In genomic region chr11:57306156-57306876, GRCh38 we compare ENCODE assay signal across 18 cellular contexts. TPM values are rescaled to one million over a fixed set of nuclear protein-coding genes. Genes with fewer than 3 reads are reported as not detected.
A peak's percentile ranks its signal among the peaks of the same experiment; 100 is the strongest.
DNase-seq lines count a peak whose midpoint lies in the region; ATAC-seq and TF ChIP-seq lines count a peak whose summit lies in the region.
"Had no signal": no experiment of that assay in that cellular context is flagged by ENCODE, and none has a peak within 500 bp of the region (broad histone marks: within the 10 kb centered on the region; RNA-seq: fewer than 3 reads in every experiment).

No MANE protein-coding gene starts in this region.

- CTCF ChIA-PET in IMR-90 (lab: Yijun Ruan, JAX), result no interaction called here
- CTCF ChIA-PET in activated CD4-positive, alpha-beta memory T cell treated with anti-CD3 and anti-CD28 coated beads, Interleukin-2, amount 10 ng/mL, durations not matched to agents 7 days and 5 days (lab: Charles Lee), result no interaction called here

- H3K27ac Mint-ChIP-seq in brain, result peak overlapping the region in 3 of 5 experiments; percentile 63 to 89 (median 83)
- H3K27ac Mint-ChIP-seq in activated CD4-positive, alpha-beta memory T cell treated with anti-CD3 and anti-CD28 coated beads, Interleukin-2, amount 10 ng/mL, durations not matched to agents 7 days and 5 days, result no peak overlapping the region

- ATAC-seq in IMR-90 (ENCODE audit: low read depth) (no peak), gastrocnemius medialis (no peak), GM19324 (IDR thresholded peaks at IDR 0.05; ENCODE audit: low FRiP score, unreplicated experiment) (no peak)

- no peak for TF ChIP-seq CTCF in IMR-90 (conservative IDR thresholded peaks at IDR 0.05; ENCODE audit: low read depth, low read length)
- TF ChIP-seq CTCF in brain (conservative IDR thresholded peaks at IDR 0.05), result no peak
- no peak for TF ChIP-seq CTCF in hepatocyte (IDR thresholded peaks at IDR 0.05; ENCODE audit: poor library complexity)
- TF ChIP-seq CTCF in gastrocnemius medialis (IDR thresholded peaks at IDR 0.05 in 4 of 5, conservative IDR thresholded peaks at IDR 0.05 in 1 of 5), result no peak

- H3K9me3 ChIP-seq in IMR-90 (ENCODE audit: control insufficient read depth, insufficient read depth, low read length) (no peaks in the 10 kb centered on the region), hepatocyte (ENCODE audit: low read depth) (no peaks in the 10 kb centered on the region), gastrocnemius medialis (no peaks in the 10 kb centered on the region)
- H3K9me3 ChIP-seq: SJCRH30 had no signal

- no peak overlapping the region for H2BK5ac ChIP-seq in IMR-90 (ENCODE audit: low read depth, low read length, poor library complexity, severe bottlenecking)

- no peak overlapping the region for H3K27ac ChIP-seq in IMR-90 (ENCODE audit: insufficient read depth, low read length)
- H3K27ac ChIP-seq in hepatocyte, result no peak overlapping the region
- H3K27ac ChIP-seq in gastrocnemius medialis, result peak overlapping the region; percentile 92 to 99 (median 98)
- H3K27ac ChIP-seq: SJCRH30 had no signal

- H4K91ac ChIP-seq in IMR-90 (ENCODE audit: insufficient read depth, low read depth, low read length), result no peak overlapping the region

- 84% methylated on average over 5 of the region's 15 CpGs; no CpG with 5 or more reads in 1 of the 2 experiments for WGBS in IMR-90 (ENCODE audit: extremely low coverage in 2 of 2, insufficient read length in 1 of 2), 2 experiments
- WGBS in hepatocyte (ENCODE audit: low lambda C conversion rate, missing lambda C conversion rate), result 79% methylated on average over 15 of the region's 15 CpGs

- H3K9ac ChIP-seq in IMR-90 (ENCODE audit: low read depth, low read length), result no peak overlapping the region

- no peak overlapping the region for H2AK9ac ChIP-seq in IMR-90 (replicated peaks; ENCODE audit: low read depth, low read length, poor library complexity)

- peaks cover 41% of the 10 kb centered on the region for H3K4me1 ChIP-seq in IMR-90 (ENCODE audit: control insufficient read depth, insufficient read depth, low read length)
- H3K4me1 ChIP-seq in hepatocyte (ENCODE audit: insufficient read depth), result peaks cover 24% of the 10 kb centered on the region
- peaks cover 67 to 70% of the 10 kb centered on the region in 2 donors for H3K4me1 ChIP-seq in gastrocnemius medialis

- H3K14ac ChIP-seq in IMR-90 (replicated peaks; ENCODE audit: low read depth, low read length), result no peak overlapping the region

- H2AFZ ChIP-seq in IMR-90 (replicated peaks; ENCODE audit: low read length, poor library complexity) (no peak overlapping the region), hepatocyte (no peak overlapping the region)

- no peak overlapping the region for H4K8ac ChIP-seq in IMR-90 (ENCODE audit: low read depth in 2 of 2, low read length in 2 of 2)

- peaks cover 71% of the 10 kb centered on the region for H3K4me1 Mint-ChIP-seq in brain
- peaks cover 10% of the 10 kb centered on the region for H3K4me1 Mint-ChIP-seq in activated CD4-positive, alpha-beta memory T cell treated with anti-CD3 and anti-CD28 coated beads, Interleukin-2, amount 10 ng/mL, durations not matched to agents 7 days and 5 days

- H2BK120ac ChIP-seq in IMR-90 (ENCODE audit: low read depth, low read length), result no peak overlapping the region

- no peak overlapping the region for H3K4ac ChIP-seq in IMR-90 (ENCODE audit: low read depth, low read length)

- in situ Hi-C loops in IMR-90 (cut with MboI; ENCODE audit: low sequenced_read_pairs), result no loop called here
- in situ Hi-C loops in gastrocnemius medialis (cut with MboI; ENCODE audit: low sequenced_read_pairs in 4 of 4), result no loop called here

- dilution Hi-C loops in IMR-90 (cut with HindIII; ENCODE audit: low sequenced_read_pairs, unreplicated experiment), result no loop called here

- 0 out of 2 replicates have a peak overlapping the region, but pooled peaks have one; percentile 9 for H2AK5ac ChIP-seq in IMR-90 (ENCODE audit: low read depth, low read length)

- H3K36me3 ChIP-seq in IMR-90 (ENCODE audit: control insufficient read depth, insufficient read depth, low read length) (peaks cover 66% of the 10 kb centered on the region), hepatocyte (replicated peaks; ENCODE audit: insufficient read depth, low read depth) (no peaks in the 10 kb centered on the region), gastrocnemius medialis (peaks cover 4 to 53% of the 10 kb centered on the region in 2 donors)

- H3K4me3 ChIP-seq in IMR-90 (ENCODE audit: insufficient read depth, low read depth, low read length) (no peak overlapping the region), hepatocyte (no peak overlapping the region), gastrocnemius medialis (peak overlapping the region; percentile 5 to 82 (median 32))
- H3K4me3 ChIP-seq: lung, SJCRH30 had no signal

- H3K23ac ChIP-seq in IMR-90 (ENCODE audit: low read depth, low read length), result no peak overlapping the region; the same call in 1 of the 2 replicates

- no peak overlapping the region for H3K18ac ChIP-seq in IMR-90 (ENCODE audit: low read depth, low read length)

- H3K4me3 Mint-ChIP-seq in brain, result peak overlapping the region in 1 of 5 experiments; percentile 70
- H3K4me3 Mint-ChIP-seq in activated CD4-positive, alpha-beta memory T cell treated with anti-CD3 and anti-CD28 coated beads, Interleukin-2, amount 10 ng/mL, durations not matched to agents 7 days and 5 days, result no peak overlapping the region

- H3K9me2 ChIP-seq in hepatocyte (replicated peaks; ENCODE audit: insufficient read depth), result no peaks in the 10 kb centered on the region

- no peaks in the 10 kb centered on the region for H3K9me3 Mint-ChIP-seq in brain
- no peaks in the 10 kb centered on the region for H3K9me3 Mint-ChIP-seq in activated CD4-positive, alpha-beta memory T cell treated with anti-CD3 and anti-CD28 coated beads, Interleukin-2, amount 10 ng/mL, durations not matched to agents 7 days and 5 days

- peaks cover 70% of the 10 kb centered on the region for H3K79me2 ChIP-seq in hepatocyte

- no peak overlapping the region for H4K5ac ChIP-seq in IMR-90 (ENCODE audit: low read depth, low read length)

- BruUV-seq in IMR-90 (replicated peaks; lab: Mats Ljungman, UMichigan), result no TSS peak

- H4K20me1 ChIP-seq in IMR-90 (ENCODE audit: insufficient read depth, low read length) (peaks cover 65% of the 10 kb centered on the region), hepatocyte (ENCODE audit: insufficient read depth, poor library complexity, severe bottlenecking) (peaks cover 30% of the 10 kb centered on the region)

- POLR2A ChIA-PET in IMR-90 (lab: Charles Lee; ENCODE audit: unreplicated experiment), result no interaction called here
- POLR2A ChIA-PET in activated CD4-positive, alpha-beta memory T cell treated with anti-CD3 and anti-CD28 coated beads, Interleukin-2, amount 10 ng/mL, durations not matched to agents 7 days and 5 days (lab: Charles Lee), result no interaction called here

- no peaks in the 10 kb centered on the region for H3K27me3 ChIP-seq in IMR-90 (ENCODE audit: control insufficient read depth, insufficient read depth, low read length)
- H3K27me3 ChIP-seq in hepatocyte, result no peaks in the 10 kb centered on the region
- no peaks in the 10 kb centered on the region for H3K27me3 ChIP-seq in gastrocnemius medialis
- H3K27me3 ChIP-seq: SJCRH30 had no signal

- TF ChIP-seq RAD21 in IMR-90 (IDR thresholded peaks at IDR 0.05; ENCODE audit: low read length), result no peak

- no peak overlapping the region for H3K4me2 ChIP-seq in IMR-90 (ENCODE audit: low read depth, low read length)
- peak overlapping the region; percentile 54 for H3K4me2 ChIP-seq in hepatocyte

- no peak overlapping the region for H2BK20ac ChIP-seq in IMR-90 (ENCODE audit: low read depth, low read length)

- H3K36me3 Mint-ChIP-seq in brain, result peaks cover 66% of the 10 kb centered on the region
- no peaks in the 10 kb centered on the region for H3K36me3 Mint-ChIP-seq in activated CD4-positive, alpha-beta memory T cell treated with anti-CD3 and anti-CD28 coated beads, Interleukin-2, amount 10 ng/mL, durations not matched to agents 7 days and 5 days (ENCODE audit: low read depth)

- H3K79me1 ChIP-seq in IMR-90 (ENCODE audit: low read depth in 1 of 2, low read length in 2 of 2), result peaks cover 40 to 89% of the 10 kb centered on the region in 2 experiments

- intact Hi-C loops in IMR-90 (cut with micrococcal nuclease), result no loop called here
- intact Hi-C loops in gastrocnemius medialis (cut with DNase I; ENCODE audit: low total_unique reads), result no loop called here

- DNase-seq in IMR-90 (peak; percentile 19), hepatocyte (ENCODE audit: low spot score) (no peak), gastrocnemius medialis (no peak), NCI-H1092 treated with DMSO at 0.1 percent for 48 hours (lab: John Stamatoyannopoulos, UW) (no peak)
- DNase-seq in activated CD4-positive, alpha-beta memory T cell treated with anti-CD3 and anti-CD28 coated beads, Interleukin-2, amount 10 ng/mL, durations not matched to agents 7 days and 5 days, result no peak
- DNase-seq: activated CD4-positive, alpha-beta T cell treated with anti-CD3 and anti-CD28 coated beads, Interleukin-2, amount 50 U/mL, for 1 hour; amygdala; GOT3; MM.1S; NCI-H2081 treated with DMSO at 0.1 percent for 48 hours; NK-92 treated with Interleukin-12 subunit alpha and Interleukin-12 subunit beta, amount 100 ng/mL, for 24 hours; SJCRH30; stimulated activated naive CD4-positive, alpha-beta T cell; T1000 had no signal

- H3K27me3 Mint-ChIP-seq in brain, result no peaks in the 10 kb centered on the region
- H3K27me3 Mint-ChIP-seq in activated CD4-positive, alpha-beta memory T cell treated with anti-CD3 and anti-CD28 coated beads, Interleukin-2, amount 10 ng/mL, durations not matched to agents 7 days and 5 days, result no peaks in the 10 kb centered on the region

- peaks cover 53% of the 10 kb centered on the region for H3K9me1 ChIP-seq in IMR-90 (ENCODE audit: insufficient read depth, low read length)

- no peak for TF ChIP-seq POLR2A in IMR-90 (IDR thresholded peaks at IDR 0.05; ENCODE audit: low read depth, low read length)
- TF ChIP-seq POLR2A in gastrocnemius medialis (IDR thresholded peaks at IDR 0.05), result no peak

- H3K56ac ChIP-seq in IMR-90 (ENCODE audit: extremely low read depth, insufficient read depth, low read length), result no peak overlapping the region

- no peak overlapping the region for H2BK15ac ChIP-seq in IMR-90 (ENCODE audit: low read depth, low read length)

RNA-seq across cellular contexts. Expression of gene TNKS1BP1, which starts 18.4 kb away (rescaled TPM):
- 28.6 and 31.7 TPM in 2 replicates for total RNA-seq in IMR-90 (2012; rRNA removed)
- 68.0 and 71.4 TPM in 2 replicates for polyA plus RNA-seq in IMR-90 (2012; rRNA removed)
- polyA plus RNA-seq in IMR-90 (2012; cell fraction: cytosol; rRNA removed), result 42.9 and 47.7 TPM in 2 replicates
- 157 and 165 TPM in 2 replicates for polyA plus RNA-seq in IMR-90 (2012; cell fraction: nucleus; rRNA removed; ENCODE audit: low replicate concordance)
- 44.0 TPM for polyA plus RNA-seq in brain (ENCODE audit: insufficient read depth, low read depth, low replicate concordance)
- total RNA-seq in hepatocyte, result 30.7 and 54.9 TPM in 2 replicates
- polyA plus RNA-seq in hepatocyte, result 104 and 114 TPM in 2 replicates
- 100 to 1,000 TPM in 3 of 4 donors, 10 to 100 TPM in 1; 98.5 to 165 (median 125) TPM for total RNA-seq in gastrocnemius medialis
- total RNA-seq in activated CD4-positive, alpha-beta memory T cell treated with anti-CD3 and anti-CD28 coated beads, Interleukin-2, amount 10 ng/mL, durations not matched to agents 7 days and 5 days, result 10 to 100 TPM in 1 of 2 experiments, 1 to 10 TPM in 1; 9.9 to 10.7 TPM

RNA-seq across cellular contexts. Expression of gene SSRP1, which starts 29.4 kb away (rescaled TPM):
- total RNA-seq in IMR-90 (2012; rRNA removed), result 144 and 146 TPM in 2 replicates
- 101 and 106 TPM in 2 replicates for polyA plus RNA-seq in IMR-90 (2012; rRNA removed)
- polyA plus RNA-seq in IMR-90 (2012; cell fraction: cytosol; rRNA removed), result 58.6 and 84.5 TPM in 2 replicates
- 41.6 and 70.5 TPM in 2 replicates for polyA plus RNA-seq in IMR-90 (2012; cell fraction: nucleus; rRNA removed; ENCODE audit: low replicate concordance)
- 226 TPM for polyA plus RNA-seq in brain (ENCODE audit: insufficient read depth, low read depth, low replicate concordance)
- 64.6 and 68.6 TPM in 2 replicates for total RNA-seq in hepatocyte
- polyA plus RNA-seq in hepatocyte, result 34.0 and 42.3 TPM in 2 replicates
- total RNA-seq in gastrocnemius medialis, result 100 to 1,000 TPM in 3 of 4 donors, 10 to 100 TPM in 1; 76.6 to 155 (median 137) TPM
- total RNA-seq in activated CD4-positive, alpha-beta memory T cell treated with anti-CD3 and anti-CD28 coated beads, Interleukin-2, amount 10 ng/mL, durations not matched to agents 7 days and 5 days, result 100 to 1,000 TPM; 135 to 137 TPM

RNA-seq across cellular contexts. Expression of gene P2RX3, which starts 31.8 kb away (rescaled TPM):
- total RNA-seq in IMR-90 (2012; rRNA removed), result not detected in 2 replicates
- not detected in 2 replicates for polyA plus RNA-seq in IMR-90 (2012; rRNA removed)
- not detected in 2 replicates for polyA plus RNA-seq in IMR-90 (2012; cell fraction: cytosol; rRNA removed)
- polyA plus RNA-seq in IMR-90 (2012; cell fraction: nucleus; rRNA removed; ENCODE audit: low replicate concordance), result not detected in 2 replicates
- polyA plus RNA-seq in brain (ENCODE audit: insufficient read depth, low read depth, low replicate concordance), result 0.41 TPM
- 0.16 TPM in 1 of 2 replicates, not detected in the other for total RNA-seq in hepatocyte
- polyA plus RNA-seq in hepatocyte, result not detected in 2 replicates
- total RNA-seq in gastrocnemius medialis, result not detected
- total RNA-seq in activated CD4-positive, alpha-beta memory T cell treated with anti-CD3 and anti-CD28 coated beads, Interleukin-2, amount 10 ng/mL, durations not matched to agents 7 days and 5 days, result not detected
- total RNA-seq: Daoy, SJCRH30 had no signal
- polyA plus RNA-seq: lung had no signal

Comparison
In these comparisons a context has a peak if more than half of its experiments do, and no peak if none do; other contexts are left out.
1. H3K27ac ChIP-seq: peak in gastrocnemius medialis (4 of 4); none in IMR-90 (single experiment) and hepatocyte (single experiment).
2. H3K4me3 ChIP-seq: peak in gastrocnemius medialis (4 of 4); none in IMR-90 (single experiment) and hepatocyte (single experiment).